In the genomic region with DNA sequence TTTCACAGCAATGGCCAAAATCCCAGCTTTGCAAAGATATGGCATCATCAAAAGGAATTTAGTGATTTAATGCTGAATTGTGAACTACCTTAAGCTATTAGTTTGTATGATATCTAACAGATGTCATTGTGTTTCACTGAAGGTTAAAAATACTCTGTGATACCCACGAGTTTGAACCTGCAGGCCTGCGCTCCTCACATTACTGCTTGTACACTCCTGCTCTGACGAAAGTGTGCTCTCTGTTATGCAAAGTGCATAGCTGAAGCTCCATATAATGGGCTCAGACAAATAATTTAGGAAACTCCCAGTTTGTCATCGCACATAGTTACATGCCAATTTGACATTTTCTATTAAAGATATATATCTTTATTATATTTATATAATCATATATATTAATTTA, we compare ENCODE assay signal across 15 cellular contexts.
"Had no signal": no experiment of that assay in that cellular context is flagged by ENCODE, and none has a peak within 500 bp of the region (broad histone marks: within the 10 kb centered on the region; RNA-seq: fewer than 3 reads in every experiment).

No MANE protein-coding gene starts in this region.

- H3K9me3 ChIP-seq: body of pancreas, lower lobe of right lung, transverse colon had no signal

- H3K4me3 Mint-ChIP-seq: naive thymus-derived CD8-positive, alpha-beta T cell had no signal

- H3K36me3 Mint-ChIP-seq: naive thymus-derived CD8-positive, alpha-beta T cell had no signal

- H3K27me3 Mint-ChIP-seq: naive thymus-derived CD8-positive, alpha-beta T cell had no signal

- H3K9me3 Mint-ChIP-seq: naive thymus-derived CD8-positive, alpha-beta T cell had no signal

- H3K36me3 ChIP-seq: lower lobe of right lung, transverse colon had no signal

- H3K27ac ChIP-seq: lower lobe of right lung, transverse colon had no signal

- H3K27me3 ChIP-seq: body of pancreas, transverse colon had no signal

- ATAC-seq: activated CD4-positive, CD25-positive, alpha-beta regulatory T cell treated with anti-CD3 and anti-CD28 coated beads, Interleukin-2, amount 50 U/mL, for 24 hours; body of pancreas; naive thymus-derived CD8-positive, alpha-beta T cell; right cardiac atrium had no signal

- H3K4me3 ChIP-seq: body of pancreas, lower lobe of right lung, transverse colon had no signal

- DNase-seq: activated naive CD4-positive, alpha-beta T cell treated with anti-CD3 and anti-CD28 coated beads, Interleukin-2, amount 50 U/mL, for 16 hours; activated T-cell treated with anti-CD3 and anti-CD28 coated beads, Interleukin-2, amount 50 U/mL, for 1 hour; body of pancreas; central memory CD4-positive, alpha-beta T cell; cortex of kidney; hippocampal formation; kidney glomerular epithelial cell; naive thymus-derived CD8-positive, alpha-beta T cell; posterior cingulate gyrus; right cardiac atrium; small intestine; T-helper 2 cell had no signal
